Comparison of ENCODE assay signal across 1 cellular context in genomic region chr1:9910425-9911178, GRCh38.
TF ChIP-seq lines count a peak whose summit lies in the region.

No MANE protein-coding gene starts in this region.

TF ChIP-seq in HepG2, 621 proteins besides CTCF, POLR2A, EP300 and RAD21 (continued from another document and continues in another):
- TF ChIP-seq, protein P1, sequence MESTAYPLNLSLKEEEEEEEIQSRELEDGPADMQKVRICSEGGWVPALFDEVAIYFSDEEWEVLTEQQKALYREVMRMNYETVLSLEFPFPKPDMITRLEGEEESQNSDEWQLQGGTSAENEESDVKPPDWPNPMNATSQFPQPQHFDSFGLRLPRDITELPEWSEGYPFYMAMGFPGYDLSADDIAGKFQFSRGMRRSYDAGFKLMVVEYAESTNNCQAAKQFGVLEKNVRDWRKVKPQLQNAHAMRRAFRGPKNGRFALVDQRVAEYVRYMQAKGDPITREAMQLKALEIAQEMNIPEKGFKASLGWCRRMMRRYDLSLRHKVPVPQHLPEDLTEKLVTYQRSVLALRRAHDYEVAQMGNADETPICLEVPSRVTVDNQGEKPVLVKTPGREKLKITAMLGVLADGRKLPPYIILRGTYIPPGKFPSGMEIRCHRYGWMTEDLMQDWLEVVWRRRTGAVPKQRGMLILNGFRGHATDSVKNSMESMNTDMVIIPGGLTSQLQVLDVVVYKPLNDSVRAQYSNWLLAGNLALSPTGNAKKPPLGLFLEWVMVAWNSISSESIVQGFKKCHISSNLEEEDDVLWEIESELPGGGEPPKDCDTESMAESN (CRISPR knock-in tag; conservative IDR thresholded peaks at IDR 0.05) = peak; percentile 59; the same call in 1 of the 2 replicates
- no peak for TF ChIP-seq FUBP1 (CRISPR knock-in tag; IDR thresholded peaks at IDR 0.05; ENCODE audit: borderline replicate concordance)
- no peak for TF ChIP-seq TBX3 (IDR thresholded peaks at IDR 0.05; ENCODE audit: borderline replicate concordance)
- TF ChIP-seq, protein P2, sequence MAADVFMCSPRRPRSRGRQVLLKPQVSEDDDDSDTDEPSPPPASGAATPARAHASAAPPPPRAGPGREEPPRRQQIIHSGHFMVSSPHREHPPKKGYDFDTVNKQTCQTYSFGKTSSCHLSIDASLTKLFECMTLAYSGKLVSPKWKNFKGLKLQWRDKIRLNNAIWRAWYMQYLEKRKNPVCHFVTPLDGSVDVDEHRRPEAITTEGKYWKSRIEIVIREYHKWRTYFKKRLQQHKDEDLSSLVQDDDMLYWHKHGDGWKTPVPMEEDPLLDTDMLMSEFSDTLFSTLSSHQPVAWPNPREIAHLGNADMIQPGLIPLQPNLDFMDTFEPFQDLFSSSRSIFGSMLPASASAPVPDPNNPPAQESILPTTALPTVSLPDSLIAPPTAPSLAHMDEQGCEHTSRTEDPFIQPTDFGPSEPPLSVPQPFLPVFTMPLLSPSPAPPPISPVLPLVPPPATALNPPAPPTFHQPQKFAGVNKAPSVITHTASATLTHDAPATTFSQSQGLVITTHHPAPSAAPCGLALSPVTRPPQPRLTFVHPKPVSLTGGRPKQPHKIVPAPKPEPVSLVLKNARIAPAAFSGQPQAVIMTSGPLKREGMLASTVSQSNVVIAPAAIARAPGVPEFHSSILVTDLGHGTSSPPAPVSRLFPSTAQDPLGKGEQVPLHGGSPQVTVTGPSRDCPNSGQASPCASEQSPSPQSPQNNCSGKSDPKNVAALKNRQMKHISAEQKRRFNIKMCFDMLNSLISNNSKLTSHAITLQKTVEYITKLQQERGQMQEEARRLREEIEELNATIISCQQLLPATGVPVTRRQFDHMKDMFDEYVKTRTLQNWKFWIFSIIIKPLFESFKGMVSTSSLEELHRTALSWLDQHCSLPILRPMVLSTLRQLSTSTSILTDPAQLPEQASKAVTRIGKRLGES (CRISPR knock-in tag; IDR thresholded peaks at IDR 0.05; ENCODE audit: borderline replicate concordance) = 0 out of 2 replicates have a peak, but pooled peaks have one; percentile 38
- TF ChIP-seq, protein P3, sequence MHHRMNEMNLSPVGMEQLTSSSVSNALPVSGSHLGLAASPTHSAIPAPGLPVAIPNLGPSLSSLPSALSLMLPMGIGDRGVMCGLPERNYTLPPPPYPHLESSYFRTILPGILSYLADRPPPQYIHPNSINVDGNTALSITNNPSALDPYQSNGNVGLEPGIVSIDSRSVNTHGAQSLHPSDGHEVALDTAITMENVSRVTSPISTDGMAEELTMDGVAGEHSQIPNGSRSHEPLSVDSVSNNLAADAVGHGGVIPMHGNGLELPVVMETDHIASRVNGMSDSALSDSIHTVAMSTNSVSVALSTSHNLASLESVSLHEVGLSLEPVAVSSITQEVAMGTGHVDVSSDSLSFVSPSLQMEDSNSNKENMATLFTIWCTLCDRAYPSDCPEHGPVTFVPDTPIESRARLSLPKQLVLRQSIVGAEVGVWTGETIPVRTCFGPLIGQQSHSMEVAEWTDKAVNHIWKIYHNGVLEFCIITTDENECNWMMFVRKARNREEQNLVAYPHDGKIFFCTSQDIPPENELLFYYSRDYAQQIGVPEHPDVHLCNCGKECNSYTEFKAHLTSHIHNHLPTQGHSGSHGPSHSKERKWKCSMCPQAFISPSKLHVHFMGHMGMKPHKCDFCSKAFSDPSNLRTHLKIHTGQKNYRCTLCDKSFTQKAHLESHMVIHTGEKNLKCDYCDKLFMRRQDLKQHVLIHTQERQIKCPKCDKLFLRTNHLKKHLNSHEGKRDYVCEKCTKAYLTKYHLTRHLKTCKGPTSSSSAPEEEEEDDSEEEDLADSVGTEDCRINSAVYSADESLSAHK (CRISPR knock-in tag; IDR thresholded peaks at IDR 0.05; ENCODE audit: borderline replicate concordance) = no peak
- TF ChIP-seq KLF15 (CRISPR knock-in tag; IDR thresholded peaks at IDR 0.05; ENCODE audit: borderline replicate concordance) = no peak
- no peak for TF ChIP-seq ELF4 (CRISPR knock-in tag; IDR thresholded peaks at IDR 0.05; ENCODE audit: borderline replicate concordance)
- TF ChIP-seq, protein P4, sequence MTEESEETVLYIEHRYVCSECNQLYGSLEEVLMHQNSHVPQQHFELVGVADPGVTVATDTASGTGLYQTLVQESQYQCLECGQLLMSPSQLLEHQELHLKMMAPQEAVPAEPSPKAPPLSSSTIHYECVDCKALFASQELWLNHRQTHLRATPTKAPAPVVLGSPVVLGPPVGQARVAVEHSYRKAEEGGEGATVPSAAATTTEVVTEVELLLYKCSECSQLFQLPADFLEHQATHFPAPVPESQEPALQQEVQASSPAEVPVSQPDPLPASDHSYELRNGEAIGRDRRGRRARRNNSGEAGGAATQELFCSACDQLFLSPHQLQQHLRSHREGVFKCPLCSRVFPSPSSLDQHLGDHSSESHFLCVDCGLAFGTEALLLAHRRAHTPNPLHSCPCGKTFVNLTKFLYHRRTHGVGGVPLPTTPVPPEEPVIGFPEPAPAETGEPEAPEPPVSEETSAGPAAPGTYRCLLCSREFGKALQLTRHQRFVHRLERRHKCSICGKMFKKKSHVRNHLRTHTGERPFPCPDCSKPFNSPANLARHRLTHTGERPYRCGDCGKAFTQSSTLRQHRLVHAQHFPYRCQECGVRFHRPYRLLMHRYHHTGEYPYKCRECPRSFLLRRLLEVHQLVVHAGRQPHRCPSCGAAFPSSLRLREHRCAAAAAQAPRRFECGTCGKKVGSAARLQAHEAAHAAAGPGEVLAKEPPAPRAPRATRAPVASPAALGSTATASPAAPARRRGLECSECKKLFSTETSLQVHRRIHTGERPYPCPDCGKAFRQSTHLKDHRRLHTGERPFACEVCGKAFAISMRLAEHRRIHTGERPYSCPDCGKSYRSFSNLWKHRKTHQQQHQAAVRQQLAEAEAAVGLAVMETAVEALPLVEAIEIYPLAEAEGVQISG (CRISPR knock-in tag; IDR thresholded peaks at IDR 0.05) = no peak; the same call in none of the 2 replicates
- TF ChIP-seq YEATS4 (CRISPR knock-in tag; IDR thresholded peaks at IDR 0.05; ENCODE audit: borderline replicate concordance) = peak; percentile 80
- TF ChIP-seq ZNF24 (IDR thresholded peaks at IDR 0.05) = no peak
- TF ChIP-seq ATF7 (IDR thresholded peaks at IDR 0.05) = no peak
- no peak for TF ChIP-seq ATF7 (CRISPR knock-in tag; IDR thresholded peaks at IDR 0.05)
- TF ChIP-seq, protein P5, sequence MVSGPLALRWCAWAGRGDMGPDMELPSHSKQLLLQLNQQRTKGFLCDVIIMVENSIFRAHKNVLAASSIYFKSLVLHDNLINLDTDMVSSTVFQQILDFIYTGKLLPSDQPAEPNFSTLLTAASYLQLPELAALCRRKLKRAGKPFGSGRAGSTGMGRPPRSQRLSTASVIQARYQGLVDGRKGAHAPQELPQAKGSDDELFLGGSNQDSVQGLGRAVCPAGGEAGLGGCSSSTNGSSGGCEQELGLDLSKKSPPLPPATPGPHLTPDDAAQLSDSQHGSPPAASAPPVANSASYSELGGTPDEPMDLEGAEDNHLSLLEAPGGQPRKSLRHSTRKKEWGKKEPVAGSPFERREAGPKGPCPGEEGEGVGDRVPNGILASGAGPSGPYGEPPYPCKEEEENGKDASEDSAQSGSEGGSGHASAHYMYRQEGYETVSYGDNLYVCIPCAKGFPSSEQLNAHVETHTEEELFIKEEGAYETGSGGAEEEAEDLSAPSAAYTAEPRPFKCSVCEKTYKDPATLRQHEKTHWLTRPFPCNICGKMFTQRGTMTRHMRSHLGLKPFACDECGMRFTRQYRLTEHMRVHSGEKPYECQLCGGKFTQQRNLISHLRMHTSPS (CRISPR knock-in tag; IDR thresholded peaks at IDR 0.05; ENCODE audit: low read depth) = no peak
- TF ChIP-seq FOXC1 (CRISPR knock-in tag; IDR thresholded peaks at IDR 0.05; ENCODE audit: borderline replicate concordance) = 0 out of 2 replicates have a peak, but pooled peaks have one; percentile 46
- TF ChIP-seq MLLT10 (CRISPR knock-in tag; IDR thresholded peaks at IDR 0.05) = no peak
- TF ChIP-seq ASH2L (IDR thresholded peaks at IDR 0.05; ENCODE audit: insufficient read length, low read depth, low read length) = peak; percentile 54
- no peak for TF ChIP-seq MTA1 (CRISPR knock-in tag; IDR thresholded peaks at IDR 0.05; ENCODE audit: borderline replicate concordance)
- no peak for TF ChIP-seq SMAD9 (CRISPR knock-in tag; IDR thresholded peaks at IDR 0.05)
- TF ChIP-seq, protein P6, sequence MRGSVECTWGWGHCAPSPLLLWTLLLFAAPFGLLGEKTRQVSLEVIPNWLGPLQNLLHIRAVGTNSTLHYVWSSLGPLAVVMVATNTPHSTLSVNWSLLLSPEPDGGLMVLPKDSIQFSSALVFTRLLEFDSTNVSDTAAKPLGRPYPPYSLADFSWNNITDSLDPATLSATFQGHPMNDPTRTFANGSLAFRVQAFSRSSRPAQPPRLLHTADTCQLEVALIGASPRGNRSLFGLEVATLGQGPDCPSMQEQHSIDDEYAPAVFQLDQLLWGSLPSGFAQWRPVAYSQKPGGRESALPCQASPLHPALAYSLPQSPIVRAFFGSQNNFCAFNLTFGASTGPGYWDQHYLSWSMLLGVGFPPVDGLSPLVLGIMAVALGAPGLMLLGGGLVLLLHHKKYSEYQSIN (CRISPR knock-in tag; IDR thresholded peaks at IDR 0.05; ENCODE audit: borderline replicate concordance) = no peak
- TF ChIP-seq ZNF17 (CRISPR knock-in tag; IDR thresholded peaks at IDR 0.05) = no peak
- TF ChIP-seq, protein P7, sequence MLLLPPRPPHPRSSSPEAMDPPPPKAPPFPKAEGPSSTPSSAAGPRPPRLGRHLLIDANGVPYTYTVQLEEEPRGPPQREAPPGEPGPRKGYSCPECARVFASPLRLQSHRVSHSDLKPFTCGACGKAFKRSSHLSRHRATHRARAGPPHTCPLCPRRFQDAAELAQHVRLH (CRISPR knock-in tag; IDR thresholded peaks at IDR 0.05; ENCODE audit: borderline replicate concordance, low read depth) = no peak; the same call in 1 of the 2 replicates
- TF ChIP-seq ZNF7 (CRISPR knock-in tag; IDR thresholded peaks at IDR 0.05) = no peak
- TF ChIP-seq ZNF510 (CRISPR knock-in tag; IDR thresholded peaks at IDR 0.05; ENCODE audit: low read depth) = no peak
- TF ChIP-seq, protein P8, sequence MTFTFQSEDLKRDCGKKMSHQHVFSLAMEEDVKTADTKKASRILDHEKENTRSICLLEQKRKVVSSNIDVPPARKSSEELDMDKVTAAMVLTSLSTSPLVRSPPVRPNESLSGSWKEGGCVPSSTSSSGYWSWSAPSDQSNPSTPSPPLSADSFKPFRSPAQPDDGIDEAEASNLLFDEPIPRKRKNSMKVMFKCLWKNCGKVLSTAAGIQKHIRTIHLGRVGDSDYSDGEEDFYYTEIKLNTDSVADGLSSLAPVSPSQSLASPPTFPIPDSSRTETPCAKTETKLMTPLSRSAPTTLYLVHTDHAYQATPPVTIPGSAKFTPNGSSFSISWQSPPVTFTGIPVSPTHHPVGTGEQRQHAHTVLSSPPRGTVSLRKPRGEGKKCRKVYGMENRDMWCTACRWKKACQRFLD (CRISPR knock-in tag; IDR thresholded peaks at IDR 0.05; ENCODE audit: borderline replicate concordance) = 0 out of 2 replicates have a peak, but pooled peaks have one; percentile 34
- TF ChIP-seq, protein P9, sequence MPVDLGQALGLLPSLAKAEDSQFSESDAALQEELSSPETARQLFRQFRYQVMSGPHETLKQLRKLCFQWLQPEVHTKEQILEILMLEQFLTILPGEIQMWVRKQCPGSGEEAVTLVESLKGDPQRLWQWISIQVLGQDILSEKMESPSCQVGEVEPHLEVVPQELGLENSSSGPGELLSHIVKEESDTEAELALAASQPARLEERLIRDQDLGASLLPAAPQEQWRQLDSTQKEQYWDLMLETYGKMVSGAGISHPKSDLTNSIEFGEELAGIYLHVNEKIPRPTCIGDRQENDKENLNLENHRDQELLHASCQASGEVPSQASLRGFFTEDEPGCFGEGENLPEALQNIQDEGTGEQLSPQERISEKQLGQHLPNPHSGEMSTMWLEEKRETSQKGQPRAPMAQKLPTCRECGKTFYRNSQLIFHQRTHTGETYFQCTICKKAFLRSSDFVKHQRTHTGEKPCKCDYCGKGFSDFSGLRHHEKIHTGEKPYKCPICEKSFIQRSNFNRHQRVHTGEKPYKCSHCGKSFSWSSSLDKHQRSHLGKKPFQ (CRISPR knock-in tag; IDR thresholded peaks at IDR 0.05; ENCODE audit: insufficient replicate concordance) = no peak
- TF ChIP-seq MBD4 (IDR thresholded peaks at IDR 0.05; ENCODE audit: borderline replicate concordance, low read length) = no peak
- TF ChIP-seq TRIM24 (CRISPR knock-in tag; IDR thresholded peaks at IDR 0.05) = no peak
- TF ChIP-seq, protein P10, sequence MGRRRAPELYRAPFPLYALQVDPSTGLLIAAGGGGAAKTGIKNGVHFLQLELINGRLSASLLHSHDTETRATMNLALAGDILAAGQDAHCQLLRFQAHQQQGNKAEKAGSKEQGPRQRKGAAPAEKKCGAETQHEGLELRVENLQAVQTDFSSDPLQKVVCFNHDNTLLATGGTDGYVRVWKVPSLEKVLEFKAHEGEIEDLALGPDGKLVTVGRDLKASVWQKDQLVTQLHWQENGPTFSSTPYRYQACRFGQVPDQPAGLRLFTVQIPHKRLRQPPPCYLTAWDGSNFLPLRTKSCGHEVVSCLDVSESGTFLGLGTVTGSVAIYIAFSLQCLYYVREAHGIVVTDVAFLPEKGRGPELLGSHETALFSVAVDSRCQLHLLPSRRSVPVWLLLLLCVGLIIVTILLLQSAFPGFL (CRISPR knock-in tag; IDR thresholded peaks at IDR 0.05) = no peak
- TF ChIP-seq, protein P11, sequence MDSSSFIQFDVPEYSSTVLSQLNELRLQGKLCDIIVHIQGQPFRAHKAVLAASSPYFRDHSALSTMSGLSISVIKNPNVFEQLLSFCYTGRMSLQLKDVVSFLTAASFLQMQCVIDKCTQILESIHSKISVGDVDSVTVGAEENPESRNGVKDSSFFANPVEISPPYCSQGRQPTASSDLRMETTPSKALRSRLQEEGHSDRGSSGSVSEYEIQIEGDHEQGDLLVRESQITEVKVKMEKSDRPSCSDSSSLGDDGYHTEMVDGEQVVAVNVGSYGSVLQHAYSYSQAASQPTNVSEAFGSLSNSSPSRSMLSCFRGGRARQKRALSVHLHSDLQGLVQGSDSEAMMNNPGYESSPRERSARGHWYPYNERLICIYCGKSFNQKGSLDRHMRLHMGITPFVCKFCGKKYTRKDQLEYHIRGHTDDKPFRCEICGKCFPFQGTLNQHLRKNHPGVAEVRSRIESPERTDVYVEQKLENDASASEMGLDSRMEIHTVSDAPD (CRISPR knock-in tag; IDR thresholded peaks at IDR 0.05) = no peak
- no peak; the same call in 1 of the 2 replicates for TF ChIP-seq ZMYM3 (CRISPR knock-in tag; IDR thresholded peaks at IDR 0.05)
- no peak for TF ChIP-seq ZNF274 (CRISPR knock-in tag; IDR thresholded peaks at IDR 0.05)
